ENCODE assay signal across 21 cellular contexts in genomic region chr6:133191323-133191722, GRCh38. TPM values are rescaled to one million over a fixed set of nuclear protein-coding genes. Genes with fewer than 3 reads are reported as not detected.
A peak's percentile ranks its signal among the peaks of the same experiment; 100 is the strongest.
DNase-seq lines count a peak whose midpoint lies in the region; ATAC-seq and TF ChIP-seq lines count a peak whose summit lies in the region.
"Had no signal": no experiment of that assay in that cellular context is flagged by ENCODE, and none has a peak within 500 bp of the region (broad histone marks: within the 10 kb centered on the region; RNA-seq: fewer than 3 reads in every experiment).

No MANE protein-coding gene starts in this region.

- H2AFZ ChIP-seq in mammary epithelial cell (ENCODE audit: low read depth, low read length): no peak overlapping the region

- H3K9me3 Mint-ChIP-seq in neural crest cell (peaks cover 7% of the 10 kb centered on the region), MCF 10A (ENCODE audit: unreplicated experiment) (no peaks in the 10 kb centered on the region)

- no peaks in the 10 kb centered on the region for H3K9me3 ChIP-seq in mammary epithelial cell (replicated peaks; ENCODE audit: insufficient read depth, low read length)

- no peaks in the 10 kb centered on the region for H3K79me2 ChIP-seq in mammary epithelial cell (ENCODE audit: insufficient read depth, low read length)

- CTCF ChIA-PET in mammary epithelial cell (lab: Charles Lee; ENCODE audit: low non-redundant PET): interaction anchor here (0.6 to 0.7 kb wide), 3 partner anchors 115 to 378 kb away, joined by 14 to 23 read pairs (median 20); no protein-coding TSS in a partner anchor
- CTCF ChIA-PET in MCF 10A (lab: Yijun Ruan, JAX): interaction anchor here (0.6 to 1.9 kb wide), 6 partner anchors 8 to 659 kb away, joined by 3 to 9 read pairs (median 4); no protein-coding TSS in a partner anchor

- H3K36me3 Mint-ChIP-seq in neural crest cell (ENCODE audit: low read depth) (peaks cover 2% of the 10 kb centered on the region), MCF 10A (ENCODE audit: insufficient read depth, unreplicated experiment) (no peaks in the 10 kb centered on the region)
- H3K36me3 Mint-ChIP-seq: CD4-positive, alpha-beta memory T cell had no signal

- DNase-seq in NCI-H446 treated with DMSO at 0.1 percent for 48 hours (lab: John Stamatoyannopoulos, UW): peak; percentile 42
- peak; percentile 42 for DNase-seq in left kidney (ENCODE audit: low read depth, low spot score)
- no peak for DNase-seq in neural crest cell (ENCODE audit: low read depth, low spot score)
- DNase-seq in mammary epithelial cell: no peak
- DNase-seq in MCF 10A (ENCODE audit: unreplicated experiment): no peak
- DNase-seq: CD4-positive, alpha-beta memory T cell; COR-L47; GOT3; KG1; NCI-H1048; NCI-H1436; NCI-H1930; NCI-H2107; OCI-M1; SIG-M5; SW 1271 had no signal

- dilution Hi-C loops in mammary epithelial cell (cut with HindIII; ENCODE audit: low sequenced_read_pairs): no loop called here

- no peak overlapping the region for H3K27ac ChIP-seq in mammary epithelial cell (ENCODE audit: insufficient read depth, low read depth, low read length)
- H3K27ac ChIP-seq: SK-N-MC had no signal

- no peak overlapping the region for H3K9ac ChIP-seq in mammary epithelial cell (ENCODE audit: insufficient read depth, low read length)

- H3K27me3 Mint-ChIP-seq in neural crest cell (ENCODE audit: low read depth) (no peaks in the 10 kb centered on the region), MCF 10A (ENCODE audit: insufficient read depth, unreplicated experiment) (peaks cover 99% of the 10 kb centered on the region)
- H3K27me3 Mint-ChIP-seq: CD4-positive, alpha-beta memory T cell had no signal

- no peaks in the 10 kb centered on the region for H4K20me1 ChIP-seq in mammary epithelial cell (ENCODE audit: insufficient read depth, low read length)

- WGBS in mammary epithelial cell (ENCODE audit: low coverage, missing lambda C conversion rate): 3% methylated on average over 2 of the region's 2 CpGs

- H3K27ac Mint-ChIP-seq in neural crest cell (ENCODE audit: unreplicated experiment) (peak overlapping the region; percentile 22), MCF 10A (ENCODE audit: low read depth, unreplicated experiment) (no peak overlapping the region)
- H3K27ac Mint-ChIP-seq: CD4-positive, alpha-beta memory T cell had no signal

- intact Hi-C loops in mammary epithelial cell (cut with micrococcal nuclease): loop anchor here (10.0 kb wide), 2 partner anchors 367 to 723 kb away; no protein-coding TSS in a partner anchor
- intact Hi-C loops in MCF 10A (cut with micrococcal nuclease): loop anchor here (10.0 kb wide), 1 partner anchor 903 kb away; no protein-coding TSS in a partner anchor

- POLR2A ChIA-PET in MCF 10A (lab: Yijun Ruan, JAX): no interaction called here

- H3K4me3 Mint-ChIP-seq in neural crest cell: no peak overlapping the region
- no peak overlapping the region for H3K4me3 Mint-ChIP-seq in MCF 10A (ENCODE audit: unreplicated experiment)
- H3K4me3 Mint-ChIP-seq: CD4-positive, alpha-beta memory T cell had no signal

- TF ChIP-seq EP300 in Ishikawa (IDR thresholded peaks at IDR 0.05; ENCODE audit: borderline replicate concordance): peak; percentile 96

- no peak for ATAC-seq in activated CD4-positive, CD25-positive, alpha-beta regulatory T cell treated with anti-CD3 and anti-CD28 coated beads, Interleukin-2, amount 50 U/mL, for 24 hours
- ATAC-seq in GM19035 (IDR thresholded peaks at IDR 0.05; ENCODE audit: unreplicated experiment): no peak

- BruUV-seq in mammary epithelial cell (replicated peaks; lab: Mats Ljungman, UMichigan) (no TSS peak), MCF 10A (replicated peaks; lab: Mats Ljungman, UMichigan) (no TSS peak)

- H3K36me3 ChIP-seq in mammary epithelial cell (ENCODE audit: insufficient read depth, low read length): no peaks in the 10 kb centered on the region

- H3K4me1 ChIP-seq in mammary epithelial cell (ENCODE audit: insufficient read depth, low read length): no peaks in the 10 kb centered on the region

- H3K4me2 ChIP-seq in mammary epithelial cell (ENCODE audit: insufficient read depth, low read depth, low read length): no peak overlapping the region

- peaks cover 19% of the 10 kb centered on the region for H3K4me1 Mint-ChIP-seq in neural crest cell
- no peaks in the 10 kb centered on the region for H3K4me1 Mint-ChIP-seq in MCF 10A (ENCODE audit: insufficient read depth, unreplicated experiment)
- H3K4me1 Mint-ChIP-seq: CD4-positive, alpha-beta memory T cell had no signal

- TF ChIP-seq CTCF in neural crest cell (conservative IDR thresholded peaks at IDR 0.05) (no peak), mammary epithelial cell (conservative IDR thresholded peaks at IDR 0.05 in 1 of 2, IDR thresholded peaks at IDR 0.05 in 1 of 2; ENCODE audit: extremely low read depth in 1 of 2, insufficient read depth in 1 of 2, low read depth in 1 of 2, low read length in 2 of 2) (no peak), MCF 10A (IDR thresholded peaks at IDR 0.05; ENCODE audit: unreplicated experiment) (no peak)

- TF ChIP-seq RAD21 in Ishikawa (IDR thresholded peaks at IDR 0.05; ENCODE audit: low read depth): peak; percentile 20

- in situ Hi-C loops in mammary epithelial cell (cut with MboI; ENCODE audit: low sequenced_read_pairs in 2 of 2): no loop called here

- peaks cover 12% of the 10 kb centered on the region for H3K27me3 ChIP-seq in mammary epithelial cell (ENCODE audit: insufficient read depth, low read length)

- no peak overlapping the region for H3K4me3 ChIP-seq in mammary epithelial cell (replicated peaks in 1 of 3; ENCODE audit: insufficient read depth in 1 of 3, low read depth in 2 of 3, low read length in 3 of 3)
- H3K4me3 ChIP-seq: SK-N-MC had no signal

TF ChIP-seq in Ishikawa, 13 proteins besides CTCF, POLR2A, EP300 and RAD21:
- TF ChIP-seq, protein P1, sequence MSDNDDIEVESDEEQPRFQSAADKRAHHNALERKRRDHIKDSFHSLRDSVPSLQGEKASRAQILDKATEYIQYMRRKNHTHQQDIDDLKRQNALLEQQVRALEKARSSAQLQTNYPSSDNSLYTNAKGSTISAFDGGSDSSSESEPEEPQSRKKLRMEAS (IDR thresholded peaks at IDR 0.05): peak; percentile 31
- no peak for TF ChIP-seq REST (IDR thresholded peaks at IDR 0.05; ENCODE audit: low read depth)
- peak; percentile 81 for TF ChIP-seq CEBPB (IDR thresholded peaks at IDR 0.05)
- TF ChIP-seq ZBTB7A (IDR thresholded peaks at IDR 0.05; ENCODE audit: low read depth): no peak
- TF ChIP-seq TAF1 (IDR thresholded peaks at IDR 0.05; ENCODE audit: low read depth): no peak
- peak; percentile 96 for TF ChIP-seq TCF12 (IDR thresholded peaks at IDR 0.05; ENCODE audit: low read depth)
- TF ChIP-seq, protein P2, sequence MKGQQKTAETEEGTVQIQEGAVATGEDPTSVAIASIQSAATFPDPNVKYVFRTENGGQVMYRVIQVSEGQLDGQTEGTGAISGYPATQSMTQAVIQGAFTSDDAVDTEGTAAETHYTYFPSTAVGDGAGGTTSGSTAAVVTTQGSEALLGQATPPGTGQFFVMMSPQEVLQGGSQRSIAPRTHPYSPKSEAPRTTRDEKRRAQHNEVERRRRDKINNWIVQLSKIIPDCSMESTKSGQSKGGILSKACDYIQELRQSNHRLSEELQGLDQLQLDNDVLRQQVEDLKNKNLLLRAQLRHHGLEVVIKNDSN (IDR thresholded peaks at IDR 0.05): no peak
- peak; percentile 96 for TF ChIP-seq TEAD4 (IDR thresholded peaks at IDR 0.05)
- TF ChIP-seq FOXM1 (IDR thresholded peaks at IDR 0.05; ENCODE audit: borderline replicate concordance, low read depth): peak; percentile 93
- TF ChIP-seq EGR1 (IDR thresholded peaks at IDR 0.05): no peak
- no peak for TF ChIP-seq CREB1 (IDR thresholded peaks at IDR 0.05; ENCODE audit: low read depth)
- peak; percentile 87 for TF ChIP-seq NFIC (IDR thresholded peaks at IDR 0.05)

RNA-seq across cellular contexts. Expression of gene EYA4, which starts 49.8 kb away (rescaled TPM):
- 0.86 and 1.6 TPM in 2 replicates for total RNA-seq in neural crest cell
- total RNA-seq in mammary epithelial cell: not detected
- not detected for polyA plus RNA-seq in mammary epithelial cell
- polyA minus RNA-seq in mammary epithelial cell: not detected
- total RNA-seq in MCF 10A (2022): not detected in 2 replicates
- total RNA-seq: CD4-positive, alpha-beta memory T cell; G401 had no signal
- polyA plus RNA-seq: CD4-positive, alpha-beta memory T cell had no signal

Comparison
In these comparisons a context has a peak if more than half of its experiments do, and no peak if none do; other contexts are left out.
1. DNase-seq: peak in NCI-H446 treated with DMSO at 0.1 percent for 48 hours (single experiment) and left kidney (single experiment); none in neural crest cell (single experiment), mammary epithelial cell (single experiment) and MCF 10A (single experiment).